ENCODE assay signal across 8 cellular contexts in the genomic region with DNA sequence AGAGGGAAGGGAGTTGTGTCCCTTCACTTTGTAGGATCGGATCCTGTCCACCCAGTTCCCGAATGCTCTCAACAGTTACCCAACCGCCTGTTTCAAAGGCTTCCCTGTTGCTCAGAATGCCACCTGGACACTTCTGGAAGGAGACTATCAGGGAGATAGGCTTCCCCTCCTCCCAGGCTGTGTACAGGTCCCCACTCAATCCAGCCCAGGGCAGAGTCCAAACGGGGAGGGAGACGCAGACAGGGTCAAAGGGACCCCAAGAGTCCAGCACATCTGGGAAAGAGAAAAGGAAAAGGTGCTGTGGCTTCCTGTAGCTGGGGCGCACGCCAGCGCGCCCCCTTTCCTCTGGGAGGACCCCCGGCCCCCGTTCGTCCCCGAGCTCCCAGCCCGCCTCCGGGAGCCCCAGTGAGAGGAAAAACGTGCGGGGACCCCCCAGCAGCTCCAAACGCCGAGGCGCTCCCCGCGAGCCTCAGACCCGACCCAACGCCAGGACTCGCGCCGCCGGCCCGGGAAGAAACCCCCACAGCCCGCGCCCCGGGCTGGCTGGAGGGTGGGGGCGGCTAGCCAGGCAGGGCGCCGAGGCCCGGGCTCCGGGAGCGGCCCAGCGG. TPM values are rescaled to one million over a fixed set of nuclear protein-coding genes. Genes with fewer than 3 reads are reported as not detected.
A peak's percentile ranks its signal among the peaks of the same experiment; 100 is the strongest.
DNase-seq lines count a peak whose midpoint lies in the region; ATAC-seq and TF ChIP-seq lines count a peak whose summit lies in the region.

No MANE protein-coding gene starts in this region.

- H4K20me1 ChIP-seq in SU-DHL-6 (ENCODE audit: low read depth, low read length) = no peaks in the 10 kb centered on the region; the same call in 1 of the 2 replicates

- H3F3A ChIP-seq in SU-DHL-6 (ENCODE audit: insufficient read depth) = peaks cover 5% of the 10 kb centered on the region; the same call in 1 of the 2 replicates

- peaks cover 52% of the 10 kb centered on the region for H3K79me2 ChIP-seq in SU-DHL-6 (ENCODE audit: insufficient read depth, low read length)

- intact Hi-C loops in CD14-positive monocyte (cut with micrococcal nuclease) = loop anchor here (2.0 to 10.0 kb wide), 2 partner anchors 18 to 340 kb away; partner anchors contain the start of genes GTF3C5 (in 1 of the 2), SURF1 (in 1 of the 2) and SURF2 (in 1 of the 2)

- peak overlapping the region; percentile 79 for H3K9ac ChIP-seq in SU-DHL-6 (ENCODE audit: low read length)

- TF ChIP-seq CTCF in CD14-positive monocyte (IDR thresholded peaks at IDR 0.05) = no peak
- TF ChIP-seq CTCF in SU-DHL-6 (IDR thresholded peaks at IDR 0.05; ENCODE audit: insufficient read depth, low read length, poor library complexity, severe bottlenecking) = peak; percentile 39
- no peak for TF ChIP-seq CTCF in nephron (IDR thresholded peaks at IDR 0.05; ENCODE audit: unreplicated experiment in 3 of 3)

- H3K4me2 ChIP-seq in SU-DHL-6 (ENCODE audit: low read depth, low read length, poor library complexity, severe bottlenecking) = peak overlapping the region; percentile 99

- DNase-seq in CD14-positive monocyte (ENCODE audit: low spot score) (no peak), epithelial cell of prostate (ENCODE audit: low read depth, low spot score) (no peak), COR-L47 (lab: John Stamatoyannopoulos, UW) (no peak), NCI-H2196 (lab: John Stamatoyannopoulos, UW; ENCODE audit: unreplicated experiment) (no peak)

- no peaks in the 10 kb centered on the region for H3K9me3 ChIP-seq in SU-DHL-6 (ENCODE audit: insufficient read depth, low read length)

- no peaks in the 10 kb centered on the region for H3K9me3 Mint-ChIP-seq in CD14-positive monocyte
- no peaks in the 10 kb centered on the region for H3K9me3 Mint-ChIP-seq in nephron

- H3K27ac Mint-ChIP-seq in CD14-positive monocyte (peak overlapping the region; percentile 89 to 96 (median 94)), nephron (peak overlapping the region; percentile 91 to 99 (median 98))

- peak overlapping the region; percentile 35 for H2AFZ ChIP-seq in SU-DHL-6 (ENCODE audit: low read depth, low read length, severe bottlenecking)

- H3K4me3 Mint-ChIP-seq in CD14-positive monocyte = peak overlapping the region; percentile 94 to 97
- H3K4me3 Mint-ChIP-seq in nephron = peak overlapping the region; percentile 98 to 100 (median 99)

- H3K36me3 Mint-ChIP-seq in CD14-positive monocyte (peaks cover 16 to 29% of the 10 kb centered on the region in 2 donors), nephron (ENCODE audit: low read depth) (peaks cover 14% of the 10 kb centered on the region)

- H3K27me3 Mint-ChIP-seq in CD14-positive monocyte (ENCODE audit: low read depth in 3 of 3) (peaks cover 0 to 5% (median 3%) of the 10 kb centered on the region in 3 donors), nephron (ENCODE audit: low read depth) (no peaks in the 10 kb centered on the region)

- H3K4me3 ChIP-seq in SU-DHL-6 (ENCODE audit: insufficient read depth, low read length, poor library complexity, severe bottlenecking) = peak overlapping the region; percentile 99

- ATAC-seq in GM18907 (IDR thresholded peaks at IDR 0.05; ENCODE audit: unreplicated experiment) (peak; percentile 16), HG03354 (IDR thresholded peaks at IDR 0.05; ENCODE audit: poor library complexity, severe bottlenecking, unreplicated experiment) (peak; percentile 20)

- H3K9me2 ChIP-seq in SU-DHL-6 (replicated peaks; ENCODE audit: insufficient read depth, low read length) = no peaks in the 10 kb centered on the region

- H3K27me3 ChIP-seq in SU-DHL-6 (ENCODE audit: low read length) = no peaks in the 10 kb centered on the region

- no peaks in the 10 kb centered on the region for H3K36me3 ChIP-seq in SU-DHL-6 (ENCODE audit: low read length)

- H3K27ac ChIP-seq in SU-DHL-6 (ENCODE audit: low read depth, low read length) (peak overlapping the region; percentile 30), epithelial cell of prostate (peak overlapping the region; percentile 86)

- H3K4me1 Mint-ChIP-seq in CD14-positive monocyte (peaks cover 59% of the 10 kb centered on the region), nephron (peaks cover 36% of the 10 kb centered on the region)

RNA-seq across cellular contexts. Expression of gene SURF4, which starts 0.6 kb away (rescaled TPM):
- 100 to 1,000 TPM; 157 to 175 TPM for polyA plus RNA-seq in CD14-positive monocyte

RNA-seq across cellular contexts. Expression of gene STKLD1, which starts 0.9 kb away (rescaled TPM):
- not detected for polyA plus RNA-seq in CD14-positive monocyte

RNA-seq across cellular contexts. Expression of gene SURF2, which starts 18.9 kb away (rescaled TPM):
- polyA plus RNA-seq in CD14-positive monocyte = 10 to 100 TPM; 17.5 to 24.7 TPM

RNA-seq across cellular contexts. Expression of gene SURF1, which starts 18.9 kb away (rescaled TPM):
- polyA plus RNA-seq in CD14-positive monocyte = 100 to 1,000 TPM in 1 of 2 donors, 10 to 100 TPM in 1; 98.4 to 140 TPM

RNA-seq across cellular contexts. Expression of gene RPL7A, which starts 27.2 kb away (rescaled TPM):
- polyA plus RNA-seq in CD14-positive monocyte = 100 to 1,000 TPM; 390 to 437 TPM
